24 cellular contexts compared by ENCODE assay signal in the genomic region with DNA sequence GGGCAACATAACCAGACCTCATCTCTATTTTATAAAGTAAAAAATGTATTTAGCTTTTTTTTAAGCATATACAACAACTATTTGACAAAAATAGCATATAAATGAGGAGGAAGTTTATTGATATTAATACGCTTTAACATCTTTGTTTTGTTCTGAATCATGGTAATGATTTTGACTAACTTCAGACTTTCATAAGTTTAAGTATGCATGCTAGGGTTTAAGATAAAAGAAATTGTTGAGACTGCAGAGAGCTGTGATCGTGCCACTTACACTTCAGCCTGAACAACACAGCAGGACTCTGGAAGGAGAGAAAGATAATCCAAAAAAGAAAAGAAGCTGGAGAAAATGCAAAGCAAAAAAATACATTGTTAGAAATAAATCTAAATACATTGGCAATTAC.
"Had no signal": no experiment of that assay in that cellular context is flagged by ENCODE, and none has a peak within 500 bp of the region (broad histone marks: within the 10 kb centered on the region; RNA-seq: fewer than 3 reads in every experiment).

No MANE protein-coding gene starts in this region.

- H3K4me3 Mint-ChIP-seq: effector memory CD8-positive, alpha-beta T cell; mesothelial cell of epicardium; naive B cell; stimulated activated naive CD8-positive, alpha-beta T cell treated with anti-CD3 and anti-CD28 coated beads, Interleukin-15, amount 100 ng/mL, for 72 hours had no signal

- DNase-seq: cortex of kidney; effector memory CD8-positive, alpha-beta T cell; head of caudate nucleus; kidney; mesenchymal stem cell; mucosa of descending colon; naive B cell; right lobe of liver; small intestine; stimulated activated CD4-positive, alpha-beta T cell treated with anti-CD3 and anti-CD28 coated beads, Interleukin-15, amount 100 ng/mL, for 24 hours; stimulated activated CD4-positive, alpha-beta T cell treated with anti-CD3 and anti-CD28 coated beads, Interleukin-2, amount 100 ng/mL, for 48 hours; stimulated activated naive CD4-positive, alpha-beta T cell; stimulated activated naive CD8-positive, alpha-beta T cell treated with anti-CD3 and anti-CD28 coated beads, Interleukin-15, amount 100 ng/mL, for 72 hours; transverse colon; upper lobe of right lung had no signal

- FAIRE-seq: frontal cortex, kidney, small intestine had no signal

- H3K4me1 Mint-ChIP-seq: mesothelial cell of epicardium; naive B cell; stimulated activated naive CD8-positive, alpha-beta T cell treated with anti-CD3 and anti-CD28 coated beads, Interleukin-15, amount 100 ng/mL, for 72 hours had no signal

- H3K36me3 Mint-ChIP-seq: naive B cell had no signal

- H3K9me3 ChIP-seq: mucosa of descending colon, neutrophil, right lobe of liver, suprapubic skin, transverse colon, upper lobe of right lung, vagina had no signal

- H3K36me3 ChIP-seq: neutrophil had no signal

- H3K27me3 ChIP-seq: neutrophil, right lobe of liver, suprapubic skin, transverse colon, upper lobe of right lung, vagina had no signal

- H3K79me2 ChIP-seq: parathyroid adenoma had no signal

- H3K27ac Mint-ChIP-seq: mesothelial cell of epicardium; progenitor cell of endocrine pancreas; stimulated activated naive CD8-positive, alpha-beta T cell treated with anti-CD3 and anti-CD28 coated beads, Interleukin-15, amount 100 ng/mL, for 72 hours had no signal

- H3K9ac ChIP-seq: parathyroid adenoma had no signal

- H3K9me3 Mint-ChIP-seq: effector memory CD8-positive, alpha-beta T cell; stimulated activated naive CD8-positive, alpha-beta T cell treated with anti-CD3 and anti-CD28 coated beads, Interleukin-15, amount 100 ng/mL, for 72 hours had no signal

- H3K4me1 ChIP-seq: parathyroid adenoma, right lobe of liver, suprapubic skin, transverse colon, upper lobe of right lung, vagina had no signal

- H3K27ac ChIP-seq: neutrophil, parathyroid adenoma, right lobe of liver, suprapubic skin, transverse colon, upper lobe of right lung, vagina had no signal

- H3K27me3 Mint-ChIP-seq: effector memory CD8-positive, alpha-beta T cell; naive B cell; progenitor cell of endocrine pancreas; stimulated activated naive CD8-positive, alpha-beta T cell treated with anti-CD3 and anti-CD28 coated beads, Interleukin-15, amount 100 ng/mL, for 72 hours had no signal

- ATAC-seq: effector memory CD8-positive, alpha-beta T cell; left lobe of liver; mucosa of descending colon; stimulated activated naive CD8-positive, alpha-beta T cell treated with anti-CD3 and anti-CD28 coated beads, Interleukin-15, amount 100 ng/mL, for 72 hours; upper lobe of right lung had no signal

- H2AFZ ChIP-seq: parathyroid adenoma had no signal

- H3K4me3 ChIP-seq: lung, mucosa of descending colon, right lobe of liver, suprapubic skin, transverse colon, upper lobe of right lung, vagina had no signal
